ENCODE assay signal across 9 cellular contexts in genomic region chr17:9022553-9023388, GRCh38. TPM values are rescaled to one million over a fixed set of nuclear protein-coding genes. Genes with fewer than 3 reads are reported as not detected.
DNase-seq lines count a peak whose midpoint lies in the region; ATAC-seq and TF ChIP-seq lines count a peak whose summit lies in the region.
"Had no signal": no experiment of that assay in that cellular context is flagged by ENCODE, and none has a peak within 500 bp of the region (broad histone marks: within the 10 kb centered on the region; RNA-seq: fewer than 3 reads in every experiment).

No MANE protein-coding gene starts in this region.

- H4K8ac ChIP-seq in mesenchymal stem cell (ENCODE audit: low read length), result no peak overlapping the region

- peak overlapping the region; percentile 65 for H4K91ac ChIP-seq in mesenchymal stem cell (ENCODE audit: low read length)

- peak overlapping the region; percentile 93 for H3K4me2 ChIP-seq in mesenchymal stem cell (ENCODE audit: low read length, poor library complexity, severe bottlenecking)

- H2AK5ac ChIP-seq in mesenchymal stem cell (ENCODE audit: low read length, severe bottlenecking), result no peak overlapping the region

- H3K18ac ChIP-seq in mesenchymal stem cell (ENCODE audit: low read depth in 1 of 2, low read length in 2 of 2), result no peak overlapping the region

- H3K9me3 ChIP-seq in mesenchymal stem cell (ENCODE audit: control insufficient read depth, low read length), result no peaks in the 10 kb centered on the region
- H3K9me3 ChIP-seq in upper lobe of left lung, result no peaks in the 10 kb centered on the region

- H3K4me1 ChIP-seq in mesenchymal stem cell (ENCODE audit: control insufficient read depth, insufficient read depth, low read depth, low read length), result peaks cover 22% of the 10 kb centered on the region
- H3K4me1 ChIP-seq in upper lobe of left lung, result peaks cover 28 to 43% (median 29%) of the 10 kb centered on the region in 4 donors

- H3K27me3 ChIP-seq in mesenchymal stem cell (ENCODE audit: control insufficient read depth in 1 of 2, insufficient read depth in 1 of 2, low read length in 2 of 2) (peaks cover 61 to 66% of the 10 kb centered on the region in 2 experiments), upper lobe of left lung (peaks cover 0 to 43% (median 22%) of the 10 kb centered on the region in 4 donors)

- H3K79me1 ChIP-seq in mesenchymal stem cell (replicated peaks; ENCODE audit: low read length, poor library complexity, severe bottlenecking), result no peaks in the 10 kb centered on the region

- H3K4me3 ChIP-seq in mesenchymal stem cell (ENCODE audit: insufficient read depth in 1 of 2, low read depth in 1 of 2, low read length in 2 of 2) (peak overlapping the region; percentile 66 to 69), upper lobe of left lung (peak overlapping the region in 3 of 4 donors; percentile 67 to 74 (median 68))

- WGBS in mesenchymal stem cell, result 6% methylated on average over 109 of the region's 110 CpGs
- 2 to 13% methylated on average over 22 to 35 of the region's 110 CpGs for WGBS in upper lobe of left lung, 2 donors

- H3K14ac ChIP-seq in mesenchymal stem cell (ENCODE audit: low read length in 2 of 2), result no peak overlapping the region

- ATAC-seq in upper lobe of left lung (ENCODE audit: low FRiP score in 2 of 2) (peak in 1 of 2 donors; percentile 5), HG03045 (IDR thresholded peaks at IDR 0.05; ENCODE audit: unreplicated experiment) (no peak), HG03108 (IDR thresholded peaks at IDR 0.05; ENCODE audit: unreplicated experiment) (no peak)

- no peak overlapping the region for H2BK12ac ChIP-seq in mesenchymal stem cell (ENCODE audit: low read length in 2 of 2)

- no peak overlapping the region for H3K27ac ChIP-seq in mesenchymal stem cell (ENCODE audit: low read length, poor library complexity, severe bottlenecking)
- H3K27ac ChIP-seq in upper lobe of left lung, result no peak overlapping the region

- peak overlapping the region in 1 of 2 experiments; percentile 57 for H3K23ac ChIP-seq in mesenchymal stem cell (ENCODE audit: low read length in 2 of 2)

- no peak overlapping the region for H2BK15ac ChIP-seq in mesenchymal stem cell (ENCODE audit: low read depth, poor library complexity, severe bottlenecking)

- TF ChIP-seq CTCF in upper lobe of left lung (IDR thresholded peaks at IDR 0.05), result no peak

- H3K9ac ChIP-seq in mesenchymal stem cell (ENCODE audit: low read length), result no peak overlapping the region

- no peak overlapping the region for H2BK120ac ChIP-seq in mesenchymal stem cell (ENCODE audit: low read depth, low read length)

- H2AFZ ChIP-seq in mesenchymal stem cell (ENCODE audit: low read depth, low read length), result no peak overlapping the region

- TF ChIP-seq POLR2A in upper lobe of left lung (IDR thresholded peaks at IDR 0.05), result no peak

- TF ChIP-seq EP300 in upper lobe of left lung (IDR thresholded peaks at IDR 0.05), result no peak

- H3K4ac ChIP-seq in mesenchymal stem cell (ENCODE audit: low read depth in 1 of 2, low read length in 2 of 2), result no peak overlapping the region

- H3K36me3 ChIP-seq in mesenchymal stem cell (ENCODE audit: control insufficient read depth in 1 of 2, insufficient read depth in 2 of 2, low read depth in 1 of 2, low read length in 2 of 2) (no peaks in the 10 kb centered on the region), upper lobe of left lung (no peaks in the 10 kb centered on the region)

- peak; percentile 63 for DNase-seq in activated effector memory CD4-positive, alpha-beta T cell treated with anti-CD3 and anti-CD28 coated beads, Interleukin-2, amount 50 U/mL, for 16 hours
- DNase-seq in activated effector memory CD4-positive, alpha-beta T cell treated with Interleukin-2 at 50 U/mL for 16 hours, result no peak
- DNase-seq in cerebellar cortex (ENCODE audit: low spot score) (peak; percentile 3), mesenchymal stem cell (peak; percentile 9), upper lobe of left lung (peak in 1 of 2 donors; percentile 91), GM03348 (ENCODE audit: low spot score) (no peak)

- H2BK5ac ChIP-seq in mesenchymal stem cell (ENCODE audit: low read depth, low read length, poor library complexity, severe bottlenecking), result no peak overlapping the region

RNA-seq across cellular contexts. Expression of gene NTN1, which starts 1.5 kb away (rescaled TPM):
- polyA plus RNA-seq in mesenchymal stem cell (2013, experiment 1 of 2), result 0.14 TPM
- polyA plus RNA-seq in mesenchymal stem cell (2013, experiment 2 of 2), result 0.19 TPM
- 1 to 10 TPM; 2.6 to 9.1 (median 4.1) TPM for total RNA-seq in upper lobe of left lung

RNA-seq across cellular contexts. Expression of gene PIK3R5, which starts 57.3 kb away (rescaled TPM):
- not detected for polyA plus RNA-seq in mesenchymal stem cell (2013, experiment 1 of 2)
- not detected for polyA plus RNA-seq in mesenchymal stem cell (2013, experiment 2 of 2)
- 100 to 1,000 TPM in 1 of 6 donors, 10 to 100 TPM in 5; 22.3 to 175 (median 49.8) TPM for total RNA-seq in upper lobe of left lung
- total RNA-seq: pulmonary artery endothelial cell had no signal

Comparison
In these comparisons a context has a peak if more than half of its experiments do, and no peak if none do; other contexts are left out.
1. DNase-seq: peak in activated effector memory CD4-positive, alpha-beta T cell treated with anti-CD3 and anti-CD28 coated beads, Interleukin-2, amount 50 U/mL, for 16 hours (single experiment), cerebellar cortex (single experiment) and mesenchymal stem cell (single experiment); none in activated effector memory CD4-positive, alpha-beta T cell treated with Interleukin-2 at 50 U/mL for 16 hours (single experiment) and GM03348 (single experiment).